Comparison of ENCODE assay signal across 1 cellular context in the genomic region with DNA sequence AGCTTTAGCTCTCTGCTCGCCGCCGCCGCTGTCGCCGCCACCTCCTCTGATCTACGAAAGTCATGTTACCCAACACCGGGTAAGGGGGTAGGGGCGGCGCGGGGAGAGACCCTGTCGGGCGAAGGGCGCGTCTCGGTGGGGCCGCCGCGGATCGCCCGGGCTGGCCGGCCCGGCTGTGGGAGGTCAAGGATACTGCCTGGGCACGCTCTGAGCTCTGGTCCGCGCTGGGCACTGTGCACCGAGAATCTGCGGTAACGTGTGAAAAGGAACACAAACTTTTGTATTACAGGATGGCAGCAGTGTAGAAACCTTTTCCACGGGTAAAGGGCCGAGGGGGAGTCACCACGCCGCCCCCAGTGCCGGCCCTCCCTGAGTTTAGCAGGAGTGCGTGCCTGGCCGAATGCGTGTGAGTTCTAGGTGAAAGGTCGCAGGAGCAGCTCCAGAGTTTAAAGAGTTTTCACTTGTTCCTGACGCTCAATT.
A peak's percentile ranks its signal among the peaks of the same experiment; 100 is the strongest.
TF ChIP-seq lines count a peak whose summit lies in the region.

TSS of gene HSDL2 (plus strand) at position 7 of the 480 bp plus-strand sequence. CDS start at position 63, 56 bp downstream.

TF ChIP-seq in liver, 16 proteins besides CTCF, POLR2A, EP300 and RAD21 (continued from another document):
- TF ChIP-seq REST (IDR thresholded peaks at IDR 0.05), result peak; percentile 34
